Comparison of ENCODE assay signal across 1 cellular context in the genomic region with DNA sequence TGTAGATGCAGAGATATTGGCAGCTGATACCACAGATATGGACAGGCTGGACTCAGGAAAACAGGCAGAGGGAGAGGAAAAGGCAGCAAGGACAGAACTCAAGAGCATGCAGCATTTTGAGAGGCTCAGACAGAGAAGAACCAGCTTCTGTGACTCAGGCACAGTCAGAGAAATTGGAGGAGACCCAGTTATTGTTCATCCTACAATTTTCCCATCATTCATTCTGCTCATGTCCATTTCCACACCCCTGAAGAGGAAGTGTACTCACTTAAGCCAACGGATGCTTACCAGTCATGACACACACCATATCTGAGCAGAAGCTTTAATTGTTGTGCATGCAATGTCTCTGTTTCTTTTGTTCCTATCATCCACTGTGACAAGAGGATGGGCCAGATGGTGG.
TF ChIP-seq lines count a peak whose summit lies in the region.

No MANE protein-coding gene starts in this region.

TF ChIP-seq in IMR-90, 13 proteins besides CTCF, POLR2A, EP300 and RAD21:
- TF ChIP-seq CEBPB (IDR thresholded peaks at IDR 0.05; ENCODE audit: low read depth, low read length) (peak; percentile 31; the same call in 1 of the 2 replicates), MXI1 (IDR thresholded peaks at IDR 0.05; ENCODE audit: borderline replicate concordance, low read depth, low read length) (no peak), MAZ (IDR thresholded peaks at IDR 0.05; ENCODE audit: borderline replicate concordance, low read depth, low read length) (no peak), RCOR1 (IDR thresholded peaks at IDR 0.05; ENCODE audit: insufficient replicate concordance, low read length) (no peak)
- TF ChIP-seq, protein P1, sequence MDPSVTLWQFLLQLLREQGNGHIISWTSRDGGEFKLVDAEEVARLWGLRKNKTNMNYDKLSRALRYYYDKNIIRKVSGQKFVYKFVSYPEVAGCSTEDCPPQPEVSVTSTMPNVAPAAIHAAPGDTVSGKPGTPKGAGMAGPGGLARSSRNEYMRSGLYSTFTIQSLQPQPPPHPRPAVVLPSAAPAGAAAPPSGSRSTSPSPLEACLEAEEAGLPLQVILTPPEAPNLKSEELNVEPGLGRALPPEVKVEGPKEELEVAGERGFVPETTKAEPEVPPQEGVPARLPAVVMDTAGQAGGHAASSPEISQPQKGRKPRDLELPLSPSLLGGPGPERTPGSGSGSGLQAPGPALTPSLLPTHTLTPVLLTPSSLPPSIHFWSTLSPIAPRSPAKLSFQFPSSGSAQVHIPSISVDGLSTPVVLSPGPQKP (IDR thresholded peaks at IDR 0.05; ENCODE audit: borderline replicate concordance, low read depth, low read length), result no peak
- TF ChIP-seq, protein P2, sequence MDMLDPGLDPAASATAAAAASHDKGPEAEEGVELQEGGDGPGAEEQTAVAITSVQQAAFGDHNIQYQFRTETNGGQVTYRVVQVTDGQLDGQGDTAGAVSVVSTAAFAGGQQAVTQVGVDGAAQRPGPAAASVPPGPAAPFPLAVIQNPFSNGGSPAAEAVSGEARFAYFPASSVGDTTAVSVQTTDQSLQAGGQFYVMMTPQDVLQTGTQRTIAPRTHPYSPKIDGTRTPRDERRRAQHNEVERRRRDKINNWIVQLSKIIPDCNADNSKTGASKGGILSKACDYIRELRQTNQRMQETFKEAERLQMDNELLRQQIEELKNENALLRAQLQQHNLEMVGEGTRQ (IDR thresholded peaks at IDR 0.05; ENCODE audit: low read depth, low read length), result no peak
